In the genomic region with DNA sequence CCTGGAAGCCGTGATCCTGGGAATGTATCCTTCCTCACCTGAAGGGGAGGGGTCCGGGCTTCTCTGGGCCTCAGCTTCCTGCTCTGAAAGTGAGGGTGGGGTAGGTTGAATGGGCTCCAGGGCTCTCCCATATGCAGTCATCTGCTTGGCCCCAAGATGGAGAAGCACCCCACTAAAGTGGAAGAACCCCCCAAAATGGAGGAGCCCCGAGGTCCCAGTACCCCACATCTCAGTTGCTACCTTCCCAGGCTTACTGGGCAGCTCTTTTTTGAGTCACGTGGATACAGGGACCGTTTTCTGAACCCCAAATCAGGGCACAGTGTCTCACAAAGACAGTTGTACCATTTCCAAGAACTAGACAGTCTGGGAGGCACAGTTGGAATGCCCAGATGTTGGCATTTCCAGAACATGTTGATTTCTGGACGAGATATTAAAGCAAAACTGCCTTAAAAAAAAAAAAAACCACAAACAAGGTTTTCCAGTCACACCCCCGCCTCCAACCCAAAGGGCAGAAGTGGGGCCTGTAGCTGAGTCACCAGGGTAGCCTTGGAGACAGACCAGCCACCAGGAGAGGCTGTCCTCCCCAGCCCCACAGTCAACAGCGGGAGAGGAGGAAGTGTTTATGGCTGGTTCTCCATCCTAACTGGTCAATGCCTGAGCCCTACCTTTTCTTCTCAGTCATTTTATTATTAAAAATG, we compare ENCODE assay signal across 9 cellular contexts. TPM values are rescaled to one million over a fixed set of nuclear protein-coding genes. Genes with fewer than 3 reads are reported as not detected.
A peak's percentile ranks its signal among the peaks of the same experiment; 100 is the strongest.
DNase-seq lines count a peak whose midpoint lies in the region; ATAC-seq, FAIRE-seq and TF ChIP-seq lines count a peak whose summit lies in the region.
"Had no signal": no experiment of that assay in that cellular context is flagged by ENCODE, and none has a peak within 500 bp of the region (broad histone marks: within the 10 kb centered on the region; RNA-seq: fewer than 3 reads in every experiment).

No MANE protein-coding gene starts in this region.

- peaks cover 0 to 17% of the 10 kb centered on the region in 2 experiments for H3K36me3 ChIP-seq in endothelial cell of umbilical vein (ENCODE audit: control insufficient read depth in 2 of 2, extremely low read depth in 1 of 2, insufficient read depth in 2 of 2, low read length in 2 of 2)

- ATAC-seq in HG02759 (IDR thresholded peaks at IDR 0.05; ENCODE audit: unreplicated experiment) (no peak), GM21526 (IDR thresholded peaks at IDR 0.05; ENCODE audit: low FRiP score, unreplicated experiment) (no peak), HG02884 (IDR thresholded peaks at IDR 0.05; ENCODE audit: unreplicated experiment) (no peak)

- peak overlapping the region; percentile 52 for H3K4me2 ChIP-seq in endothelial cell of umbilical vein (ENCODE audit: insufficient read depth, low read length)

- dilution Hi-C loops in endothelial cell of umbilical vein (cut with MboI; ENCODE audit: extremely low pct_ligation_motif_present, low sequenced_read_pairs), result no loop called here

- H3K9me3 ChIP-seq in endothelial cell of umbilical vein (replicated peaks; ENCODE audit: control insufficient read depth, insufficient read depth, low read length), result no peaks in the 10 kb centered on the region

- H3K27me3 ChIP-seq in endothelial cell of umbilical vein (ENCODE audit: control insufficient read depth in 2 of 2, insufficient read depth in 2 of 2, low read length in 2 of 2), result no peaks in the 10 kb centered on the region

- H3K4me1 ChIP-seq in endothelial cell of umbilical vein (ENCODE audit: control insufficient read depth, extremely low read depth, insufficient read depth, low read length), result peaks cover 27% of the 10 kb centered on the region

- peak; percentile 87 for DNase-seq in EL
- DNase-seq in RPMI8226, result peak; percentile 34
- peak; percentile 89 for DNase-seq in endothelial cell of umbilical vein (ENCODE audit: low read depth, low spot score)
- DNase-seq in mucosa of gallbladder (ENCODE audit: low spot score), result peak; percentile 71
- no peak for DNase-seq in NCI-H1694 (lab: John Stamatoyannopoulos, UW)
- DNase-seq: activated naive CD8-positive, alpha-beta T cell treated with anti-CD3 and anti-CD28 coated beads, Interleukin-2, amount 10 ng/mL, durations not matched to agents 7 days and 5 days had no signal

- intact Hi-C loops in endothelial cell of umbilical vein (cut with micrococcal nuclease), result loop anchor here (1.0 kb wide), 4 partner anchors 11 to 57 kb away; no protein-coding TSS in a partner anchor

- TSS peak; percentile 7 for BruUV-seq in endothelial cell of umbilical vein (replicated peaks; lab: Mats Ljungman, UMichigan)

- no peak for TF ChIP-seq CTCF in endothelial cell of umbilical vein (IDR thresholded peaks at IDR 0.05; ENCODE audit: extremely low read depth in 1 of 2, insufficient read depth in 1 of 2, low read depth in 1 of 2, low read length in 2 of 2)

- FAIRE-seq in endothelial cell of umbilical vein (lab: Jason Lieb, UNC), result peak; percentile 98

- no peaks in the 10 kb centered on the region for H4K20me1 ChIP-seq in endothelial cell of umbilical vein (replicated peaks; ENCODE audit: control insufficient read depth, extremely low read depth, insufficient read depth, low read length)

- H3K79me2 ChIP-seq in endothelial cell of umbilical vein (ENCODE audit: control insufficient read depth, insufficient read depth, low read length), result no peaks in the 10 kb centered on the region

- POLR2A ChIA-PET in endothelial cell of umbilical vein (lab: Charles Lee), result no interaction called here

- H3K9me1 ChIP-seq in endothelial cell of umbilical vein (replicated peaks; ENCODE audit: control insufficient read depth, extremely low read depth, insufficient read depth, low read length), result no peaks in the 10 kb centered on the region

- H3K9ac ChIP-seq in endothelial cell of umbilical vein (replicated peaks; ENCODE audit: extremely low read depth, insufficient read depth, low read length), result peak overlapping the region; percentile 38

- peak overlapping the region; percentile 85 for H2AFZ ChIP-seq in endothelial cell of umbilical vein (ENCODE audit: low read depth, low read length)

- no peak for TF ChIP-seq POLR2A in endothelial cell of umbilical vein (IDR thresholded peaks at IDR 0.05; ENCODE audit: low read depth, low read length)

- H3K4me3 ChIP-seq in endothelial cell of umbilical vein (replicated peaks in 1 of 3; ENCODE audit: insufficient read depth in 1 of 3, low read depth in 1 of 3, low read length in 3 of 3), result no peak overlapping the region

- CTCF ChIA-PET in endothelial cell of umbilical vein (lab: Charles Lee), result interaction anchor here (1.2 to 6.0 kb wide), 5 partner anchors 11 to 63 kb away, joined by 3 to 64 read pairs (median 5); partner anchors contain the start of gene VASH1

- H3K27ac ChIP-seq in endothelial cell of umbilical vein (ENCODE audit: insufficient read depth, low read depth, low read length), result peak overlapping the region; percentile 92

TF ChIP-seq in endothelial cell of umbilical vein, 7 proteins besides CTCF, POLR2A, EP300 and RAD21:
- peak; percentile 87 for TF ChIP-seq FOS (IDR thresholded peaks at IDR 0.05; ENCODE audit: borderline replicate concordance, insufficient read depth, low read length)
- TF ChIP-seq EZH2 (IDR thresholded peaks at IDR 0.05; ENCODE audit: borderline replicate concordance, low read depth, low read length, severe bottlenecking), result no peak
- TF ChIP-seq GATA2 (IDR thresholded peaks at IDR 0.05; ENCODE audit: insufficient read depth, insufficient read length, low read depth, low read length), result no peak
- TF ChIP-seq MYC (IDR thresholded peaks at IDR 0.05; ENCODE audit: low read depth, low read length), result no peak

RNA-seq across cellular contexts. Expression of gene VASH1, which starts 12.1 kb away (rescaled TPM):
- 168 and 246 TPM in 2 replicates for total RNA-seq in endothelial cell of umbilical vein
- 39.8 and 41.4 TPM in 2 replicates for polyA plus RNA-seq in endothelial cell of umbilical vein
- 29.5 and 32.8 TPM in 2 replicates for polyA plus RNA-seq in endothelial cell of umbilical vein (2011; cell fraction: cytosol; rRNA removed)
- 137 and 147 TPM in 2 replicates for polyA plus RNA-seq in endothelial cell of umbilical vein (2011; cell fraction: nucleus; rRNA removed)
- 33.1 and 40.0 TPM in 2 replicates for polyA plus RNA-seq in endothelial cell of umbilical vein (2012)
- polyA minus RNA-seq in endothelial cell of umbilical vein, result 41.8 and 47.3 TPM in 2 replicates
- not detected for polyA minus RNA-seq in endothelial cell of umbilical vein (2011; cell fraction: cytosol; rRNA and poly(A)+ RNA removed)
- polyA minus RNA-seq in endothelial cell of umbilical vein (2011; cell fraction: nucleus; rRNA and poly(A)+ RNA removed), result 41.1 and 46.8 TPM in 2 replicates
- 18.4 TPM for total RNA-seq in mucosa of gallbladder

RNA-seq across cellular contexts. Expression of gene ANGEL1, which starts 39.3 kb away (rescaled TPM):
- total RNA-seq in endothelial cell of umbilical vein (14.8 and 18.4 TPM in 2 replicates), mucosa of gallbladder (22.2 TPM)
- polyA plus RNA-seq in endothelial cell of umbilical vein, result 22.0 and 24.0 TPM in 2 replicates
- 10.5 and 11.2 TPM in 2 replicates for polyA plus RNA-seq in endothelial cell of umbilical vein (2011; cell fraction: cytosol; rRNA removed)
- 54.8 and 55.7 TPM in 2 replicates for polyA plus RNA-seq in endothelial cell of umbilical vein (2011; cell fraction: nucleus; rRNA removed)
- polyA plus RNA-seq in endothelial cell of umbilical vein (2012), result 9.1 and 12.3 TPM in 2 replicates
- polyA minus RNA-seq in endothelial cell of umbilical vein, result 25.0 and 34.7 TPM in 2 replicates
- polyA minus RNA-seq in endothelial cell of umbilical vein (2011; cell fraction: cytosol; rRNA and poly(A)+ RNA removed), result 9.9 TPM
- polyA minus RNA-seq in endothelial cell of umbilical vein (2011; cell fraction: nucleus; rRNA and poly(A)+ RNA removed), result 17.8 and 23.3 TPM in 2 replicates

RNA-seq across cellular contexts. Expression of gene LRRC74A, which starts 52.9 kb away (rescaled TPM):
- total RNA-seq in endothelial cell of umbilical vein (not detected in 2 replicates), mucosa of gallbladder (not detected)
- not detected in 2 replicates for polyA plus RNA-seq in endothelial cell of umbilical vein
- not detected in 2 replicates for polyA plus RNA-seq in endothelial cell of umbilical vein (2011; cell fraction: cytosol; rRNA removed)
- polyA plus RNA-seq in endothelial cell of umbilical vein (2011; cell fraction: nucleus; rRNA removed), result not detected in 2 replicates
- polyA plus RNA-seq in endothelial cell of umbilical vein (2012), result not detected in 2 replicates
- polyA minus RNA-seq in endothelial cell of umbilical vein, result not detected in 2 replicates
- polyA minus RNA-seq in endothelial cell of umbilical vein (2011; cell fraction: cytosol; rRNA and poly(A)+ RNA removed), result not detected
- polyA minus RNA-seq in endothelial cell of umbilical vein (2011; cell fraction: nucleus; rRNA and poly(A)+ RNA removed), result not detected in 2 replicates
- total RNA-seq: activated naive CD8-positive, alpha-beta T cell treated with anti-CD3 and anti-CD28 coated beads, Interleukin-2, amount 10 ng/mL, durations not matched to agents 7 days and 5 days had no signal
